8 cellular contexts compared by ENCODE assay signal in the genomic region with DNA sequence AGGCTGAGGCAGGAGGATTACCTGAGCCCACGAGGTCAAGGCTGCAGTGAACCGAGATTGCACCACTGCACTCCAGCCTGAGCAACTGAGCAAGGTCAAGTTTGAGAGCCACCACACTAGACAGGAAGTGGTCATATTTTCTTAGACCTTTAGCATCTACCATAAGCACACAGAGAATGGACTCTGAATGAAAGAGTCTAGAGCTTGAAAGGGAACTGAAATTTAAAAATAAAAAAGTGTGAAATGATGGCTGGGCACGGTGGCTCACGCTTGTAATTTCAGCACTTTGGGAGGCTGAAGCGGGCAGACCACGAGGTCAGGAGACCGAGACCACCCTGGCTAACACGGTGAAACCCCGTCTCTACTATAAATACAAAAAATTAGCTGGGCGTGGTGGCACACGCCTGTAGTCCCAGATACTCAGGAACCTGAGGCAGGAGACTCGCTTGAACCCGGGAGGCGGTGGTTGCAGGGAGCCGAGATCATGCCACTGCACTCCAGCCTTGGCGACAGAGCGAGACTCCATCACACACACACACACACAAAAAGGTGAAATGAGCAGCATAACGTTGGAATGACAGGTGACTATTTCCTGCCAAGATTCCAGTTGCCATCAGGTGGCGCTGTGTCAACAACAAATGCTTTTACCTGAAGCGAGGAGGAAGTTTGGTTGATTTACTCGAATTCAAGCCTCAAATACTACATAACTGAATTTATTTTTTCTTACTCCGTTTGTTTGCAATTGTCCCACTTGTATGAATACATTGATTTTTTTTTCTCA. TPM values are rescaled to one million over a fixed set of nuclear protein-coding genes. Genes with fewer than 3 reads are reported as not detected.
DNase-seq lines count a peak whose midpoint lies in the region; ATAC-seq and TF ChIP-seq lines count a peak whose summit lies in the region.

No MANE protein-coding gene starts in this region.

- no peaks in the 10 kb centered on the region for H3K9me2 ChIP-seq in OCI-LY1 (ENCODE audit: low read depth, low read length)

- H3K9ac ChIP-seq in OCI-LY1 (ENCODE audit: low read length), result peak overlapping the region; percentile 39; the same call in 1 of the 2 replicates
- H3K9ac ChIP-seq in fibroblast of lung (ENCODE audit: insufficient read depth, low read length), result no peak overlapping the region

- peak overlapping the region; percentile 12 for H3K27ac Mint-ChIP-seq in activated T-cell treated with anti-CD3 and anti-CD28 coated beads, Interleukin-2, amount 50 U/mL, for 24 hours
- H3K27ac Mint-ChIP-seq in natural killer cell treated with Interleukin-12 subunit alpha and Interleukin-12 subunit beta and Interleukin-15 and Interleukin-18, amount 100 ng/mL, for 72 hours, result peak overlapping the region; percentile 51 to 71

- no peak overlapping the region for H3K27ac ChIP-seq in OCI-LY1 (ENCODE audit: low read depth, low read length, poor library complexity, severe bottlenecking)
- no peak overlapping the region for H3K27ac ChIP-seq in fibroblast of lung (ENCODE audit: insufficient read depth, low read length)

- DNase-seq in COR-L47 (lab: John Stamatoyannopoulos, UW) (peak; percentile 50), HK-2 (ENCODE audit: unreplicated experiment) (peak; percentile 59), fibroblast of lung (ENCODE audit: low read depth in 2 of 2) (peak; percentile 65 to 82)
- peak; percentile 83 for DNase-seq in activated T-cell treated with anti-CD3 and anti-CD28 coated beads, Interleukin-2, amount 50 U/mL, for 24 hours
- peak; percentile 72 for DNase-seq in natural killer cell treated with Interleukin-12 subunit alpha and Interleukin-12 subunit beta and Interleukin-15 and Interleukin-18, amount 100 ng/mL, for 72 hours (ENCODE audit: low spot score)
- DNase-seq in stimulated activated naive CD4-positive, alpha-beta T cell (lab: John Stamatoyannopoulos, UW), result peak; percentile 55 to 82 (median 68)

- no peaks in the 10 kb centered on the region for H3K36me3 Mint-ChIP-seq in activated T-cell treated with anti-CD3 and anti-CD28 coated beads, Interleukin-2, amount 50 U/mL, for 24 hours (ENCODE audit: low read depth)
- H3K36me3 Mint-ChIP-seq in natural killer cell treated with Interleukin-12 subunit alpha and Interleukin-12 subunit beta and Interleukin-15 and Interleukin-18, amount 100 ng/mL, for 72 hours, result no peaks in the 10 kb centered on the region

- H2AFZ ChIP-seq in OCI-LY1 (ENCODE audit: low read length) (peak overlapping the region; percentile 77), fibroblast of lung (ENCODE audit: low read length) (no peak overlapping the region)

- peaks cover 20% of the 10 kb centered on the region for H3K4me1 ChIP-seq in OCI-LY1 (ENCODE audit: insufficient read depth, low read length, severe bottlenecking)
- no peaks in the 10 kb centered on the region for H3K4me1 ChIP-seq in fibroblast of lung (ENCODE audit: control insufficient read depth, extremely low read depth, insufficient read depth, low read length)

- H3K4me2 ChIP-seq in OCI-LY1 (ENCODE audit: low read length) (peak overlapping the region; percentile 61), fibroblast of lung (ENCODE audit: extremely low read depth, insufficient read depth, low read length) (no peak overlapping the region)

- no peaks in the 10 kb centered on the region for H3K27me3 ChIP-seq in OCI-LY1 (ENCODE audit: insufficient read depth, low read length)
- peaks cover 4% of the 10 kb centered on the region for H3K27me3 ChIP-seq in fibroblast of lung (ENCODE audit: control insufficient read depth, insufficient read depth, low read length)

- TF ChIP-seq CTCF in OCI-LY1 (IDR thresholded peaks at IDR 0.05; ENCODE audit: low read length) (peak; percentile 94), fibroblast of lung (conservative IDR thresholded peaks at IDR 0.05 in 1 of 2, IDR thresholded peaks at IDR 0.05 in 1 of 2; ENCODE audit: low read depth in 1 of 2, low read length in 2 of 2) (peak; percentile 70 to 82)

- H3K4me3 Mint-ChIP-seq in activated T-cell treated with anti-CD3 and anti-CD28 coated beads, Interleukin-2, amount 50 U/mL, for 24 hours, result peak overlapping the region; percentile 10
- H3K4me3 Mint-ChIP-seq in natural killer cell treated with Interleukin-12 subunit alpha and Interleukin-12 subunit beta and Interleukin-15 and Interleukin-18, amount 100 ng/mL, for 72 hours, result peak overlapping the region; percentile 77

- peaks cover 18% of the 10 kb centered on the region for H3K4me1 Mint-ChIP-seq in activated T-cell treated with anti-CD3 and anti-CD28 coated beads, Interleukin-2, amount 50 U/mL, for 24 hours (ENCODE audit: low read depth)
- H3K4me1 Mint-ChIP-seq in natural killer cell treated with Interleukin-12 subunit alpha and Interleukin-12 subunit beta and Interleukin-15 and Interleukin-18, amount 100 ng/mL, for 72 hours (ENCODE audit: low read depth in 2 of 2), result peaks cover 16 to 20% of the 10 kb centered on the region in 2 donors

- H3K9me3 ChIP-seq in OCI-LY1 (ENCODE audit: low read length) (no peaks in the 10 kb centered on the region), fibroblast of lung (ENCODE audit: control insufficient read depth, insufficient read depth, low read depth, low read length) (no peaks in the 10 kb centered on the region)

- no peaks in the 10 kb centered on the region for H3K9me3 Mint-ChIP-seq in activated T-cell treated with anti-CD3 and anti-CD28 coated beads, Interleukin-2, amount 50 U/mL, for 24 hours
- H3K9me3 Mint-ChIP-seq in natural killer cell treated with Interleukin-12 subunit alpha and Interleukin-12 subunit beta and Interleukin-15 and Interleukin-18, amount 100 ng/mL, for 72 hours, result no peaks in the 10 kb centered on the region

- H3K4me3 ChIP-seq in OCI-LY1 (ENCODE audit: low read depth, low read length, poor library complexity, severe bottlenecking) (peak overlapping the region; percentile 52), fibroblast of lung (replicated peaks in 1 of 4; ENCODE audit: control extremely low read depth in 1 of 4, insufficient read depth in 1 of 4, low read depth in 3 of 4, low read length in 4 of 4) (no peak overlapping the region)

- no peaks in the 10 kb centered on the region for H3K79me2 ChIP-seq in OCI-LY1 (ENCODE audit: insufficient read depth, low read length)
- H3K79me2 ChIP-seq in fibroblast of lung (ENCODE audit: control insufficient read depth, insufficient read depth, low read length), result no peaks in the 10 kb centered on the region

- H3K36me3 ChIP-seq in OCI-LY1 (ENCODE audit: insufficient read depth, low read length) (no peaks in the 10 kb centered on the region), fibroblast of lung (ENCODE audit: control insufficient read depth, insufficient read depth, low read length) (no peaks in the 10 kb centered on the region)

- H3F3A ChIP-seq in OCI-LY1 (ENCODE audit: insufficient read depth, low read length), result no peaks in the 10 kb centered on the region

- peak; percentile 45 for ATAC-seq in GM19468 (IDR thresholded peaks at IDR 0.05; ENCODE audit: extremely low read depth, unreplicated experiment)
- ATAC-seq in natural killer cell treated with Interleukin-12 subunit alpha and Interleukin-12 subunit beta and Interleukin-15 and Interleukin-18, amount 100 ng/mL, for 72 hours, result peak; percentile 54 to 76

- H4K20me1 ChIP-seq in OCI-LY1 (ENCODE audit: insufficient read depth, low read length) (no peaks in the 10 kb centered on the region), fibroblast of lung (ENCODE audit: control insufficient read depth, extremely low read depth, insufficient read depth, low read length) (no peaks in the 10 kb centered on the region)

- peaks cover 4% of the 10 kb centered on the region for H3K27me3 Mint-ChIP-seq in activated T-cell treated with anti-CD3 and anti-CD28 coated beads, Interleukin-2, amount 50 U/mL, for 24 hours
- peaks cover 0 to 7% of the 10 kb centered on the region in 2 donors for H3K27me3 Mint-ChIP-seq in natural killer cell treated with Interleukin-12 subunit alpha and Interleukin-12 subunit beta and Interleukin-15 and Interleukin-18, amount 100 ng/mL, for 72 hours

RNA-seq across cellular contexts. Expression of gene AK3, which starts 21.3 kb away (rescaled TPM):
- 53.9 and 90.3 TPM in 2 replicates for total RNA-seq in fibroblast of lung
- polyA plus RNA-seq in fibroblast of lung, result 56.3 and 66.3 TPM in 2 replicates
- polyA plus RNA-seq in fibroblast of lung (2012), result 44.2 and 50.3 TPM in 2 replicates
- polyA minus RNA-seq in fibroblast of lung (ENCODE audit: low replicate concordance), result 8.2 and 13.4 TPM in 2 replicates
- 10 to 100 TPM; 23.2 to 25.4 TPM for total RNA-seq in natural killer cell treated with Interleukin-12 subunit alpha and Interleukin-12 subunit beta and Interleukin-15 and Interleukin-18, amount 100 ng/mL, for 72 hours

RNA-seq across cellular contexts. Expression of gene RCL1, which starts 30.4 kb away (rescaled TPM):
- total RNA-seq in fibroblast of lung, result 13.6 and 14.5 TPM in 2 replicates
- polyA plus RNA-seq in fibroblast of lung, result 5.0 and 8.8 TPM in 2 replicates
- 3.7 and 9.1 TPM in 2 replicates for polyA plus RNA-seq in fibroblast of lung (2012)
- 13.3 and 14.2 TPM in 2 replicates for polyA minus RNA-seq in fibroblast of lung (ENCODE audit: low replicate concordance)
- total RNA-seq in natural killer cell treated with Interleukin-12 subunit alpha and Interleukin-12 subunit beta and Interleukin-15 and Interleukin-18, amount 100 ng/mL, for 72 hours, result 10 to 100 TPM; 18.6 to 31.9 TPM
